2 cellular contexts compared by ENCODE assay signal in the genomic region with DNA sequence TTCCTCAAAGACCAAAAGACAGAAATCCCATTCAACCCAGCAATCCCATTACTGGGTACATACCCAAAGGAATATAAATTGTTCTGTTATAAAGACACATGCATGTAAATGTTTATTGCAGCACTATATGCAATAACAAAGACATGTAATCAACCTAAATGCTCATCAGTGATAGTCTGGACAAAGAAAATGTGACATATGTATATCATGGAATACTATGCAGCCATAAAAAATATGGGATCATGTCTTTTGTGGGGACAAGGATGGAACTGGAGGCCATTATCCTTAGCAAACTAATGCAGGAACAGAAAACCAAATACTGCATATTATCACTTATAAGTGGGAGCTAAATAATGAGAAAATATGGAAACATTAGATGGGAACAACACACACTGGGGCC.
A peak's percentile ranks its signal among the peaks of the same experiment; 100 is the strongest.
TF ChIP-seq lines count a peak whose summit lies in the region.

No MANE protein-coding gene starts in this region.

TF ChIP-seq in A549, 52 proteins besides CTCF, POLR2A, EP300 and RAD21:
- TF ChIP-seq, protein P1, sequence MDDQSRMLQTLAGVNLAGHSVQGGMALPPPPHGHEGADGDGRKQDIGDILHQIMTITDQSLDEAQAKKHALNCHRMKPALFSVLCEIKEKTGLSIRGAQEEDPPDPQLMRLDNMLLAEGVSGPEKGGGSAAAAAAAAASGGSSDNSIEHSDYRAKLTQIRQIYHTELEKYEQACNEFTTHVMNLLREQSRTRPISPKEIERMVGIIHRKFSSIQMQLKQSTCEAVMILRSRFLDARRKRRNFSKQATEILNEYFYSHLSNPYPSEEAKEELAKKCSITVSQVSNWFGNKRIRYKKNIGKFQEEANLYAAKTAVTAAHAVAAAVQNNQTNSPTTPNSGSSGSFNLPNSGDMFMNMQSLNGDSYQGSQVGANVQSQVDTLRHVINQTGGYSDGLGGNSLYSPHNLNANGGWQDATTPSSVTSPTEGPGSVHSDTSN (IDR thresholded peaks at IDR 0.05) = no peak
- TF ChIP-seq KDM1A (IDR thresholded peaks at IDR 0.05; ENCODE audit: low read depth) = 0 out of 2 replicates have a peak, but pooled peaks have one; percentile 44

TF ChIP-seq in K562, 482 proteins besides CTCF, POLR2A, EP300 and RAD21:
- TF ChIP-seq ZHX1 (conservative IDR thresholded peaks at IDR 0.05; ENCODE audit: low read length) (no peak), ELK1 (CRISPR knock-in tag; IDR thresholded peaks at IDR 0.05) (no peak), THRAP3 (IDR thresholded peaks at IDR 0.05; ENCODE audit: borderline replicate concordance) (no peak), BCOR (IDR thresholded peaks at IDR 0.05) (0 out of 2 replicates have a peak, but pooled peaks have one; percentile 47), ZBTB17 (CRISPR knock-in tag; IDR thresholded peaks at IDR 0.05) (no peak), ASH1L (IDR thresholded peaks at IDR 0.05; ENCODE audit: borderline replicate concordance, low read depth, partially characterized antibody) (no peak), KDM2B (CRISPR knock-in tag; IDR thresholded peaks at IDR 0.05) (no peak), RBM25 (IDR thresholded peaks at IDR 0.05; ENCODE audit: low read depth, low read length, severe bottlenecking) (peak; percentile 66), DEAF1 (CRISPR knock-in tag; IDR thresholded peaks at IDR 0.05) (no peak), CCAR2 (IDR thresholded peaks at IDR 0.05; ENCODE audit: low read depth, low read length) (no peak), ZNF146 (CRISPR knock-in tag; IDR thresholded peaks at IDR 0.05; ENCODE audit: unreplicated experiment) (peak; percentile 90), AFF4 (CRISPR knock-in tag; IDR thresholded peaks at IDR 0.05) (no peak), BDP1 (IDR thresholded peaks at IDR 0.05; ENCODE audit: insufficient read depth, insufficient read length) (no peak), ZNF384 (IDR thresholded peaks at IDR 0.05; ENCODE audit: low read depth, low read length) (no peak), HDAC3 (IDR thresholded peaks at IDR 0.05; ENCODE audit: borderline replicate concordance, partially characterized antibody) (no peak), POLR2H (tag; IDR thresholded peaks at IDR 0.05; ENCODE audit: low read depth) (no peak), ATF1 (CRISPR knock-in tag; IDR thresholded peaks at IDR 0.05) (no peak), ATF1 (tag; IDR thresholded peaks at IDR 0.05) (no peak), SIN3A (IDR thresholded peaks at IDR 0.05; ENCODE audit: borderline replicate concordance in 2 of 2, control insufficient read depth in 1 of 2, low read depth in 2 of 2, low read length in 2 of 2) (no peak)
- TF ChIP-seq, protein P2, sequence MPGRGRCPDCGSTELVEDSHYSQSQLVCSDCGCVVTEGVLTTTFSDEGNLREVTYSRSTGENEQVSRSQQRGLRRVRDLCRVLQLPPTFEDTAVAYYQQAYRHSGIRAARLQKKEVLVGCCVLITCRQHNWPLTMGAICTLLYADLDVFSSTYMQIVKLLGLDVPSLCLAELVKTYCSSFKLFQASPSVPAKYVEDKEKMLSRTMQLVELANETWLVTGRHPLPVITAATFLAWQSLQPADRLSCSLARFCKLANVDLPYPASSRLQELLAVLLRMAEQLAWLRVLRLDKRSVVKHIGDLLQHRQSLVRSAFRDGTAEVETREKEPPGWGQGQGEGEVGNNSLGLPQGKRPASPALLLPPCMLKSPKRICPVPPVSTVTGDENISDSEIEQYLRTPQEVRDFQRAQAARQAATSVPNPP (IDR thresholded peaks at IDR 0.05; ENCODE audit: borderline replicate concordance, insufficient read depth, insufficient read length) = no peak
- TF ChIP-seq, protein P3, sequence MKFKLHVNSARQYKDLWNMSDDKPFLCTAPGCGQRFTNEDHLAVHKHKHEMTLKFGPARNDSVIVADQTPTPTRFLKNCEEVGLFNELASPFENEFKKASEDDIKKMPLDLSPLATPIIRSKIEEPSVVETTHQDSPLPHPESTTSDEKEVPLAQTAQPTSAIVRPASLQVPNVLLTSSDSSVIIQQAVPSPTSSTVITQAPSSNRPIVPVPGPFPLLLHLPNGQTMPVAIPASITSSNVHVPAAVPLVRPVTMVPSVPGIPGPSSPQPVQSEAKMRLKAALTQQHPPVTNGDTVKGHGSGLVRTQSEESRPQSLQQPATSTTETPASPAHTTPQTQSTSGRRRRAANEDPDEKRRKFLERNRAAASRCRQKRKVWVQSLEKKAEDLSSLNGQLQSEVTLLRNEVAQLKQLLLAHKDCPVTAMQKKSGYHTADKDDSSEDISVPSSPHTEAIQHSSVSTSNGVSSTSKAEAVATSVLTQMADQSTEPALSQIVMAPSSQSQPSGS (CRISPR knock-in tag; IDR thresholded peaks at IDR 0.05) = no peak
